Comparison of ENCODE assay signal across 1 cellular context in the genomic region with DNA sequence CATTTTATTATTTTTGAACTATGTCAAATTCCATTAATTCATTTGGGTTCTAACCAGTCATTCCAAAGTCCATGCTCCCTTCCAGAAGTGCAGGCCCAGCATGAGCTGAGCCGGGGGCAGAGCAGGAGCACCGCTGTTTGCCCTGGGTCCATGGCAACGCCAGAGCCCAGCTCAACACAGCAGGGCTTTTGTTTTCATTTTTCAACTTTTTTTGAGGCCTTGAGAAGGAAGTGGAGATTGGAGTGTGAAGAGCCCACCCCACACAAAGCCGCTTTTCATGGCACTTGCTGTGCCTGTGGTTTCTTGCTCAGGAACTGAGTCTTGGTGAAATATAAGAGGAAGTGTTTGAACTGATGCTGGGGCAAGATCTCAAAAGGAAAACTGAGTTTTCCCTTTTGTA.
TF ChIP-seq lines count a peak whose summit lies in the region.

No MANE protein-coding gene starts in this region.

TF ChIP-seq in HepG2, 621 proteins besides CTCF, POLR2A, EP300 and RAD21 (continued from another document and continues in another):
- TF ChIP-seq, protein P1, sequence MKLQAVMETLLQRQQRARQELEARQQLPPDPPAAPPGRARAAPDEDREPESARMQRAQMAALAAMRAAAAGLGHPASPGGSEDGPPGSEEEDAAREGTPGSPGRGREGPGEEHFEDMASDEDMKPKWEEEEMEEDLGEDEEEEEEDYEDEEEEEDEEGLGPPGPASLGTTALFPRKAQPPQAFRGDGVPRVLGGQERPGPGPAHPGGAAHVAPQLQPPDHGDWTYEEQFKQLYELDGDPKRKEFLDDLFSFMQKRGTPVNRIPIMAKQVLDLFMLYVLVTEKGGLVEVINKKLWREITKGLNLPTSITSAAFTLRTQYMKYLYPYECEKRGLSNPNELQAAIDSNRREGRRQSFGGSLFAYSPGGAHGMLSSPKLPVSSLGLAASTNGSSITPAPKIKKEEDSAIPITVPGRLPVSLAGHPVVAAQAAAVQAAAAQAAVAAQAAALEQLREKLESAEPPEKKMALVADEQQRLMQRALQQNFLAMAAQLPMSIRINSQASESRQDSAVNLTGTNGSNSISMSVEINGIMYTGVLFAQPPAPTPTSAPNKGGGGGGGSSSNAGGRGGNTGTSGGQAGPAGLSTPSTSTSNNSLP (IDR thresholded peaks at IDR 0.05; ENCODE audit: low read depth, low read length): 0 out of 2 replicates have a peak, but pooled peaks have one; percentile 36
- TF ChIP-seq SSRP1 (CRISPR knock-in tag; IDR thresholded peaks at IDR 0.05) (no peak), ZNF136 (CRISPR knock-in tag; IDR thresholded peaks at IDR 0.05; ENCODE audit: low read depth) (no peak), ZNF251 (CRISPR knock-in tag; IDR thresholded peaks at IDR 0.05) (no peak), HDAC6 (IDR thresholded peaks at IDR 0.05; ENCODE audit: low read depth, low read length) (no peak), MTF1 (CRISPR knock-in tag; IDR thresholded peaks at IDR 0.05) (no peak), MBD4 (IDR thresholded peaks at IDR 0.05; ENCODE audit: borderline replicate concordance, low read length) (no peak), SETDB1 (CRISPR knock-in tag; IDR thresholded peaks at IDR 0.05; ENCODE audit: borderline replicate concordance) (no peak), SRSF4 (IDR thresholded peaks at IDR 0.05; ENCODE audit: low read depth, low read length, poor library complexity, severe bottlenecking) (no peak), PPARG (CRISPR knock-in tag; conservative IDR thresholded peaks at IDR 0.05) (peak; percentile 29; the same call in 1 of the 2 replicates), ATRX (CRISPR knock-in tag; IDR thresholded peaks at IDR 0.05; ENCODE audit: borderline replicate concordance) (no peak), EEA1 (CRISPR knock-in tag; IDR thresholded peaks at IDR 0.05; ENCODE audit: borderline replicate concordance) (no peak), NCOR1 (IDR thresholded peaks at IDR 0.05; ENCODE audit: borderline replicate concordance, low read length) (no peak; the same call in 1 of the 2 replicates), ERF (CRISPR knock-in tag; IDR thresholded peaks at IDR 0.05) (0 out of 2 replicates have a peak, but pooled peaks have one; percentile 35), ZNF660 (CRISPR knock-in tag; IDR thresholded peaks at IDR 0.05; ENCODE audit: borderline replicate concordance, low read depth) (no peak), ZNF282 (IDR thresholded peaks at IDR 0.05; ENCODE audit: partially characterized antibody) (no peak), RFX5 (IDR thresholded peaks at IDR 0.05; ENCODE audit: low read depth, low read length) (no peak), ZNF382 (CRISPR knock-in tag; IDR thresholded peaks at IDR 0.05; ENCODE audit: borderline replicate concordance) (no peak), ARNT2 (CRISPR knock-in tag; IDR thresholded peaks at IDR 0.05; ENCODE audit: low read depth) (no peak), NFKB2 (CRISPR knock-in tag; IDR thresholded peaks at IDR 0.05; ENCODE audit: borderline replicate concordance) (no peak), NFATC3 (CRISPR knock-in tag; IDR thresholded peaks at IDR 0.05) (no peak), HOXA3 (CRISPR knock-in tag; IDR thresholded peaks at IDR 0.05) (no peak), NR2C2 (CRISPR knock-in tag; IDR thresholded peaks at IDR 0.05; ENCODE audit: borderline replicate concordance) (no peak; the same call in 1 of the 2 replicates), ZNF7 (CRISPR knock-in tag; IDR thresholded peaks at IDR 0.05) (no peak), BRCA1 (CRISPR knock-in tag; IDR thresholded peaks at IDR 0.05) (no peak), ZNF567 (CRISPR knock-in tag; IDR thresholded peaks at IDR 0.05; ENCODE audit: borderline replicate concordance) (no peak), MTA1 (CRISPR knock-in tag; IDR thresholded peaks at IDR 0.05; ENCODE audit: borderline replicate concordance) (no peak), ZNF354B (CRISPR knock-in tag; IDR thresholded peaks at IDR 0.05) (no peak), TAF15 (IDR thresholded peaks at IDR 0.05; ENCODE audit: low read depth, low read length, poor library complexity, severe bottlenecking) (no peak), ZNF256 (CRISPR knock-in tag; conservative IDR thresholded peaks at IDR 0.05) (no peak), SP2 (CRISPR knock-in tag; IDR thresholded peaks at IDR 0.05) (no peak), SAFB2 (CRISPR knock-in tag; IDR thresholded peaks at IDR 0.05; ENCODE audit: borderline replicate concordance, low read depth) (no peak)
- TF ChIP-seq, protein P2, sequence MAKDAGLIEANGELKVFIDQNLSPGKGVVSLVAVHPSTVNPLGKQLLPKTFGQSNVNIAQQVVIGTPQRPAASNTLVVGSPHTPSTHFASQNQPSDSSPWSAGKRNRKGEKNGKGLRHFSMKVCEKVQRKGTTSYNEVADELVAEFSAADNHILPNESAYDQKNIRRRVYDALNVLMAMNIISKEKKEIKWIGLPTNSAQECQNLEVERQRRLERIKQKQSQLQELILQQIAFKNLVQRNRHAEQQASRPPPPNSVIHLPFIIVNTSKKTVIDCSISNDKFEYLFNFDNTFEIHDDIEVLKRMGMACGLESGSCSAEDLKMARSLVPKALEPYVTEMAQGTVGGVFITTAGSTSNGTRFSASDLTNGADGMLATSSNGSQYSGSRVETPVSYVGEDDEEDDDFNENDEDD (CRISPR knock-in tag; IDR thresholded peaks at IDR 0.05; ENCODE audit: borderline replicate concordance): no peak
- TF ChIP-seq, protein P3, sequence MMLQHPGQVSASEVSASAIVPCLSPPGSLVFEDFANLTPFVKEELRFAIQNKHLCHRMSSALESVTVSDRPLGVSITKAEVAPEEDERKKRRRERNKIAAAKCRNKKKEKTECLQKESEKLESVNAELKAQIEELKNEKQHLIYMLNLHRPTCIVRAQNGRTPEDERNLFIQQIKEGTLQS (CRISPR knock-in tag; IDR thresholded peaks at IDR 0.05): no peak
- TF ChIP-seq, protein P4, sequence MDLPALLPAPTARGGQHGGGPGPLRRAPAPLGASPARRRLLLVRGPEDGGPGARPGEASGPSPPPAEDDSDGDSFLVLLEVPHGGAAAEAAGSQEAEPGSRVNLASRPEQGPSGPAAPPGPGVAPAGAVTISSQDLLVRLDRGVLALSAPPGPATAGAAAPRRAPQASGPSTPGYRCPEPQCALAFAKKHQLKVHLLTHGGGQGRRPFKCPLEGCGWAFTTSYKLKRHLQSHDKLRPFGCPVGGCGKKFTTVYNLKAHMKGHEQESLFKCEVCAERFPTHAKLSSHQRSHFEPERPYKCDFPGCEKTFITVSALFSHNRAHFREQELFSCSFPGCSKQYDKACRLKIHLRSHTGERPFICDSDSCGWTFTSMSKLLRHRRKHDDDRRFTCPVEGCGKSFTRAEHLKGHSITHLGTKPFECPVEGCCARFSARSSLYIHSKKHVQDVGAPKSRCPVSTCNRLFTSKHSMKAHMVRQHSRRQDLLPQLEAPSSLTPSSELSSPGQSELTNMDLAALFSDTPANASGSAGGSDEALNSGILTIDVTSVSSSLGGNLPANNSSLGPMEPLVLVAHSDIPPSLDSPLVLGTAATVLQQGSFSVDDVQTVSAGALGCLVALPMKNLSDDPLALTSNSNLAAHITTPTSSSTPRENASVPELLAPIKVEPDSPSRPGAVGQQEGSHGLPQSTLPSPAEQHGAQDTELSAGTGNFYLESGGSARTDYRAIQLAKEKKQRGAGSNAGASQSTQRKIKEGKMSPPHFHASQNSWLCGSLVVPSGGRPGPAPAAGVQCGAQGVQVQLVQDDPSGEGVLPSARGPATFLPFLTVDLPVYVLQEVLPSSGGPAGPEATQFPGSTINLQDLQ (CRISPR knock-in tag; IDR thresholded peaks at IDR 0.05): no peak
- TF ChIP-seq, protein P5, sequence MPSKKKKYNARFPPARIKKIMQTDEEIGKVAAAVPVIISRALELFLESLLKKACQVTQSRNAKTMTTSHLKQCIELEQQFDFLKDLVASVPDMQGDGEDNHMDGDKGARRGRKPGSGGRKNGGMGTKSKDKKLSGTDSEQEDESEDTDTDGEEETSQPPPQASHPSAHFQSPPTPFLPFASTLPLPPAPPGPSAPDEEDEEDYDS (CRISPR knock-in tag; IDR thresholded peaks at IDR 0.05): no peak
- TF ChIP-seq, protein P6, sequence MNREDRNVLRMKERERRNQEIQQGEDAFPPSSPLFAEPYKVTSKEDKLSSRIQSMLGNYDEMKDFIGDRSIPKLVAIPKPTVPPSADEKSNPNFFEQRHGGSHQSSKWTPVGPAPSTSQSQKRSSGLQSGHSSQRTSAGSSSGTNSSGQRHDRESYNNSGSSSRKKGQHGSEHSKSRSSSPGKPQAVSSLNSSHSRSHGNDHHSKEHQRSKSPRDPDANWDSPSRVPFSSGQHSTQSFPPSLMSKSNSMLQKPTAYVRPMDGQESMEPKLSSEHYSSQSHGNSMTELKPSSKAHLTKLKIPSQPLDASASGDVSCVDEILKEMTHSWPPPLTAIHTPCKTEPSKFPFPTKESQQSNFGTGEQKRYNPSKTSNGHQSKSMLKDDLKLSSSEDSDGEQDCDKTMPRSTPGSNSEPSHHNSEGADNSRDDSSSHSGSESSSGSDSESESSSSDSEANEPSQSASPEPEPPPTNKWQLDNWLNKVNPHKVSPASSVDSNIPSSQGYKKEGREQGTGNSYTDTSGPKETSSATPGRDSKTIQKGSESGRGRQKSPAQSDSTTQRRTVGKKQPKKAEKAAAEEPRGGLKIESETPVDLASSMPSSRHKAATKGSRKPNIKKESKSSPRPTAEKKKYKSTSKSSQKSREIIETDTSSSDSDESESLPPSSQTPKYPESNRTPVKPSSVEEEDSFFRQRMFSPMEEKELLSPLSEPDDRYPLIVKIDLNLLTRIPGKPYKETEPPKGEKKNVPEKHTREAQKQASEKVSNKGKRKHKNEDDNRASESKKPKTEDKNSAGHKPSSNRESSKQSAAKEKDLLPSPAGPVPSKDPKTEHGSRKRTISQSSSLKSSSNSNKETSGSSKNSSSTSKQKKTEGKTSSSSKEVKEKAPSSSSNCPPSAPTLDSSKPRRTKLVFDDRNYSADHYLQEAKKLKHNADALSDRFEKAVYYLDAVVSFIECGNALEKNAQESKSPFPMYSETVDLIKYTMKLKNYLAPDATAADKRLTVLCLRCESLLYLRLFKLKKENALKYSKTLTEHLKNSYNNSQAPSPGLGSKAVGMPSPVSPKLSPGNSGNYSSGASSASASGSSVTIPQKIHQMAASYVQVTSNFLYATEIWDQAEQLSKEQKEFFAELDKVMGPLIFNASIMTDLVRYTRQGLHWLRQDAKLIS (CRISPR knock-in tag; IDR thresholded peaks at IDR 0.05): no peak
- TF ChIP-seq, protein P7, sequence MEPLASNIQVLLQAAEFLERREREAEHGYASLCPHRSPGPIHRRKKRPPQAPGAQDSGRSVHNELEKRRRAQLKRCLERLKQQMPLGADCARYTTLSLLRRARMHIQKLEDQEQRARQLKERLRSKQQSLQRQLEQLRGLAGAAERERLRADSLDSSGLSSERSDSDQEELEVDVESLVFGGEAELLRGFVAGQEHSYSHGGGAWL (CRISPR knock-in tag; IDR thresholded peaks at IDR 0.05): no peak
- TF ChIP-seq, protein P8, sequence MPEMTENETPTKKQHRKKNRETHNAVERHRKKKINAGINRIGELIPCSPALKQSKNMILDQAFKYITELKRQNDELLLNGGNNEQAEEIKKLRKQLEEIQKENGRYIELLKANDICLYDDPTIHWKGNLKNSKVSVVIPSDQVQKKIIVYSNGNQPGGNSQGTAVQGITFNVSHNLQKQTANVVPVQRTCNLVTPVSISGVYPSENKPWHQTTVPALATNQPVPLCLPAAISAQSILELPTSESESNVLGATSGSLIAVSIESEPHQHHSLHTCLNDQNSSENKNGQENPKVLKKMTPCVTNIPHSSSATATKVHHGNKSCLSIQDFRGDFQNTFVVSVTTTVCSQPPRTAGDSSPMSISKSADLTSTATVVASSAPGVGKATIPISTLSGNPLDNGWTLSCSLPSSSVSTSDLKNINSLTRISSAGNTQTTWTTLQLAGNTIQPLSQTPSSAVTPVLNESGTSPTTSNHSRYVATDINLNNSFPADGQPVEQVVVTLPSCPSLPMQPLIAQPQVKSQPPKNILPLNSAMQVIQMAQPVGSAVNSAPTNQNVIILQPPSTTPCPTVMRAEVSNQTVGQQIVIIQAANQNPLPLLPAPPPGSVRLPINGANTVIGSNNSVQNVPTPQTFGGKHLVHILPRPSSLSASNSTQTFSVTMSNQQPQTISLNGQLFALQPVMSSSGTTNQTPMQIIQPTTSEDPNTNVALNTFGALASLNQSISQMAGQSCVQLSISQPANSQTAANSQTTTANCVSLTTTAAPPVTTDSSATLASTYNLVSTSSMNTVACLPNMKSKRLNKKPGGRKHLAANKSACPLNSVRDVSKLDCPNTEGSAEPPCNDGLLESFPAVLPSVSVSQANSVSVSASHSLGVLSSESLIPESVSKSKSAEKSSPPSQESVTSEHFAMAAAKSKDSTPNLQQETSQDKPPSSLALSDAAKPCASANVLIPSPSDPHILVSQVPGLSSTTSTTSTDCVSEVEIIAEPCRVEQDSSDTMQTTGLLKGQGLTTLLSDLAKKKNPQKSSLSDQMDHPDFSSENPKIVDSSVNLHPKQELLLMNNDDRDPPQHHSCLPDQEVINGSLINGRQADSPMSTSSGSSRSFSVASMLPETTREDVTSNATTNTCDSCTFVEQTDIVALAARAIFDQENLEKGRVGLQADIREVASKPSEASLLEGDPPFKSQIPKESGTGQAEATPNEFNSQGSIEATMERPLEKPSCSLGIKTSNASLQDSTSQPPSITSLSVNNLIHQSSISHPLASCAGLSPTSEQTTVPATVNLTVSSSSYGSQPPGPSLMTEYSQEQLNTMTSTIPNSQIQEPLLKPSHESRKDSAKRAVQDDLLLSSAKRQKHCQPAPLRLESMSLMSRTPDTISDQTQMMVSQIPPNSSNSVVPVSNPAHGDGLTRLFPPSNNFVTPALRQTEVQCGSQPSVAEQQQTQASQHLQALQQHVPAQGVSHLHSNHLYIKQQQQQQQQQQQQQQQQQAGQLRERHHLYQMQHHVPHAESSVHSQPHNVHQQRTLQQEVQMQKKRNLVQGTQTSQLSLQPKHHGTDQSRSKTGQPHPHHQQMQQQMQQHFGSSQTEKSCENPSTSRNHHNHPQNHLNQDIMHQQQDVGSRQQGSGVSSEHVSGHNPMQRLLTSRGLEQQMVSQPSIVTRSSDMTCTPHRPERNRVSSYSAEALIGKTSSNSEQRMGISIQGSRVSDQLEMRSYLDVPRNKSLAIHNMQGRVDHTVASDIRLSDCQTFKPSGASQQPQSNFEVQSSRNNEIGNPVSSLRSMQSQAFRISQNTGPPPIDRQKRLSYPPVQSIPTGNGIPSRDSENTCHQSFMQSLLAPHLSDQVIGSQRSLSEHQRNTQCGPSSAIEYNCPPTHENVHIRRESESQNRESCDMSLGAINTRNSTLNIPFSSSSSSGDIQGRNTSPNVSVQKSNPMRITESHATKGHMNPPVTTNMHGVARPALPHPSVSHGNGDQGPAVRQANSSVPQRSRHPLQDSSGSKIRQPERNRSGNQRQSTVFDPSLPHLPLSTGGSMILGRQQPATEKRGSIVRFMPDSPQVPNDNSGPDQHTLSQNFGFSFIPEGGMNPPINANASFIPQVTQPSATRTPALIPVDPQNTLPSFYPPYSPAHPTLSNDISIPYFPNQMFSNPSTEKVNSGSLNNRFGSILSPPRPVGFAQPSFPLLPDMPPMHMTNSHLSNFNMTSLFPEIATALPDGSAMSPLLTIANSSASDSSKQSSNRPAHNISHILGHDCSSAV (CRISPR knock-in tag; IDR thresholded peaks at IDR 0.05; ENCODE audit: borderline replicate concordance): no peak
